25 cellular contexts compared by ENCODE assay signal in the genomic region with DNA sequence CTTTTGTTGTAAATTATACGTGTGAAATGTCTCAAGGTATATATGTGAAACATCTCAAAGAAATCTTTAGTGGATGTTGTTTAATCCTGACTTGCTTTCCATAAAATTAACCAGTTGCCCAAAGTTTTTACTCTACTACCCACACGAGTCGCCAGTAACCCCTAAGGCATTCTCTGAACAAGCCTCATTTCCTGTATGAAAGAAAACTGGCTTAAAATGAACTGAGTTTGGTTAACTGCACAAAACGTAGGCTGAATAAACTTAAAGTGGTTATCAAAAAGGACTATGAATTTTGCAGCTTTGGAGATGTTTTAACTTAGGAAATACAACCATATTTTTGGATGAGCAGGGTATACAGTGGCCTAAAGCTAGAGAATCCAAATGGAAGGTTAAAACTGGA. TPM values are rescaled to one million over a fixed set of nuclear protein-coding genes. Genes with fewer than 3 reads are reported as not detected.
DNase-seq lines count a peak whose midpoint lies in the region; ATAC-seq, FAIRE-seq and TF ChIP-seq lines count a peak whose summit lies in the region.
"Had no signal": no experiment of that assay in that cellular context is flagged by ENCODE, and none has a peak within 500 bp of the region (broad histone marks: within the 10 kb centered on the region; RNA-seq: fewer than 3 reads in every experiment).

No MANE protein-coding gene starts in this region.

- no peaks in the 10 kb centered on the region for H3K27me3 ChIP-seq in uterus
- H3K27me3 ChIP-seq: brain microvascular endothelial cell had no signal

- H3K27ac ChIP-seq in uterus, result no peak overlapping the region
- H3K27ac ChIP-seq: brain microvascular endothelial cell, parathyroid adenoma had no signal

- H3K36me3 ChIP-seq in uterus, result no peaks in the 10 kb centered on the region
- H3K36me3 ChIP-seq: brain microvascular endothelial cell had no signal

- no peak overlapping the region for H3K4me3 Mint-ChIP-seq in stimulated activated naive CD8-positive, alpha-beta T cell treated with anti-CD3 and anti-CD28 coated beads, Interleukin-15, amount 100 ng/mL, for 72 hours
- H3K4me3 Mint-ChIP-seq: activated T-cell treated with anti-CD3 and anti-CD28 coated beads, Interleukin-2, amount 50 U/mL, for 4 hours; nephron progenitor cell; type B pancreatic cell; WTC11 had no signal

- TF ChIP-seq POLR2A in uterus (IDR thresholded peaks at IDR 0.05), result no peak

- no peaks in the 10 kb centered on the region for H3K9me3 Mint-ChIP-seq in stimulated activated naive CD8-positive, alpha-beta T cell treated with anti-CD3 and anti-CD28 coated beads, Interleukin-15, amount 100 ng/mL, for 72 hours
- H3K9me3 Mint-ChIP-seq: activated T-cell treated with anti-CD3 and anti-CD28 coated beads, Interleukin-2, amount 50 U/mL, for 4 hours; nephron progenitor cell; type B pancreatic cell; WTC11 had no signal

- H3K27me3 Mint-ChIP-seq in stimulated activated naive CD8-positive, alpha-beta T cell treated with anti-CD3 and anti-CD28 coated beads, Interleukin-15, amount 100 ng/mL, for 72 hours, result no peaks in the 10 kb centered on the region
- H3K27me3 Mint-ChIP-seq: type B pancreatic cell had no signal

- TF ChIP-seq CTCF in uterus (IDR thresholded peaks at IDR 0.05), result no peak

- FAIRE-seq in GM19239 (lab: Jason Lieb, UNC), result peak; percentile 42
- FAIRE-seq: endothelial cell of umbilical vein, H1, kidney had no signal

- H3K27ac Mint-ChIP-seq in stimulated activated naive CD8-positive, alpha-beta T cell treated with anti-CD3 and anti-CD28 coated beads, Interleukin-15, amount 100 ng/mL, for 72 hours, result no peak overlapping the region
- H3K27ac Mint-ChIP-seq: nephron progenitor cell, type B pancreatic cell, WTC11 had no signal

- intact Hi-C loops in uterus (cut with DNase I; ENCODE audit: low total_unique reads), result loop anchor here (5.0 to 10.0 kb wide), 2 partner anchors 60 to 128 kb away; partner anchors contain the start of gene IL17RD

- DNase-seq in COLO829 (ENCODE audit: low spot score), result peak; percentile 18
- DNase-seq in GM19239 (ENCODE audit: insufficient read length, low spot score), result no peak
- peak; percentile 37 for DNase-seq in RPMI7951 (ENCODE audit: low read depth)
- peak; percentile 22 for DNase-seq in iris pigment epithelial cell (ENCODE audit: low read depth)
- no peak for DNase-seq in uterus
- no peak for DNase-seq in stimulated activated naive CD8-positive, alpha-beta T cell treated with anti-CD3 and anti-CD28 coated beads, Interleukin-15, amount 100 ng/mL, for 72 hours
- no peak for DNase-seq in NCI-H2227 treated with DMSO at 0.1 percent for 48 hours (lab: John Stamatoyannopoulos, UW)
- no peak for DNase-seq in NCI-H1417 treated with DMSO at 0.1 percent for 48 hours (lab: John Stamatoyannopoulos, UW)
- DNase-seq: ACHN; activated CD4-positive, alpha-beta T cell treated with anti-CD3 and anti-CD28 coated beads, Interleukin-2, amount 50 U/mL, for 1 hour; activated T-cell treated with anti-CD3 and anti-CD28 coated beads, Interleukin-2, amount 50 U/mL, for 4 hours; brain microvascular endothelial cell; COR-L47; kidney; mucosa of descending colon; NCI-H2081 treated with DMSO at 0.1 percent for 48 hours; NCI-H446 treated with DMSO at 0.1 percent for 48 hours; nephron progenitor cell; SHP77 treated with DMSO at 0.1 percent for 48 hours; stimulated activated CD4-positive, alpha-beta T cell treated with anti-CD3 and anti-CD28 coated beads, Interleukin-2, amount 100 ng/mL, for 24 hours had no signal

- H3K4me1 Mint-ChIP-seq in stimulated activated naive CD8-positive, alpha-beta T cell treated with anti-CD3 and anti-CD28 coated beads, Interleukin-15, amount 100 ng/mL, for 72 hours, result peaks cover 27% of the 10 kb centered on the region

- no peaks in the 10 kb centered on the region for H3K9me3 ChIP-seq in uterus
- H3K9me3 ChIP-seq: mucosa of descending colon had no signal

- no peak overlapping the region for H3K4me3 ChIP-seq in uterus
- H3K4me3 ChIP-seq: mucosa of descending colon had no signal

- no peak for ATAC-seq in stimulated activated naive CD8-positive, alpha-beta T cell treated with anti-CD3 and anti-CD28 coated beads, Interleukin-15, amount 100 ng/mL, for 72 hours
- ATAC-seq: activated T-cell treated with anti-CD3 and anti-CD28 coated beads, Interleukin-2, amount 50 U/mL, for 4 hours; mucosa of descending colon; WTC11 had no signal

- H3K4me1 ChIP-seq in uterus, result peaks cover 0 to 6% of the 10 kb centered on the region in 2 donors

RNA-seq across cellular contexts. Expression of gene APPL1, which starts 2.7 kb away (rescaled TPM):
- 57.7 and 72.8 TPM in 2 replicates for total RNA-seq in RPMI7951 (2014; rRNA removed; shearing (Covaris generic))
- total RNA-seq in uterus, result 100 to 1,000 TPM in 1 of 4 donors, 10 to 100 TPM in 3; 25.4 to 114 (median 51.7) TPM

RNA-seq across cellular contexts. Expression of gene HESX1, which starts 25.1 kb away (rescaled TPM):
- total RNA-seq in RPMI7951 (2014; rRNA removed; shearing (Covaris generic)), result 1.9 and 2.5 TPM in 2 replicates
- not detected for total RNA-seq in uterus
- total RNA-seq: activated T-cell treated with anti-CD3 and anti-CD28 coated beads, Interleukin-2, amount 50 U/mL, for 4 hours had no signal

RNA-seq across cellular contexts. Expression of gene IL17RD, which starts 59.7 kb away (rescaled TPM):
- total RNA-seq in RPMI7951 (2014; rRNA removed; shearing (Covaris generic)), result 8.8 and 18.7 TPM in 2 replicates
- 10 to 100 TPM; 19.0 to 95.9 (median 52.5) TPM for total RNA-seq in uterus

Comparison
In these comparisons a context has a peak if more than half of its experiments do, and no peak if none do; other contexts are left out.
1. DNase-seq: peak in COLO829 (single experiment), RPMI7951 (single experiment) and iris pigment epithelial cell (single experiment); none in GM19239 (single experiment), uterus (0 of 2), stimulated activated naive CD8-positive, alpha-beta T cell treated with anti-CD3 and anti-CD28 coated beads, Interleukin-15, amount 100 ng/mL, for 72 hours (0 of 2), NCI-H2227 treated with DMSO at 0.1 percent for 48 hours (single experiment) and NCI-H1417 treated with DMSO at 0.1 percent for 48 hours (single experiment).